Comparison of ENCODE assay signal across 8 cellular contexts in the genomic region with DNA sequence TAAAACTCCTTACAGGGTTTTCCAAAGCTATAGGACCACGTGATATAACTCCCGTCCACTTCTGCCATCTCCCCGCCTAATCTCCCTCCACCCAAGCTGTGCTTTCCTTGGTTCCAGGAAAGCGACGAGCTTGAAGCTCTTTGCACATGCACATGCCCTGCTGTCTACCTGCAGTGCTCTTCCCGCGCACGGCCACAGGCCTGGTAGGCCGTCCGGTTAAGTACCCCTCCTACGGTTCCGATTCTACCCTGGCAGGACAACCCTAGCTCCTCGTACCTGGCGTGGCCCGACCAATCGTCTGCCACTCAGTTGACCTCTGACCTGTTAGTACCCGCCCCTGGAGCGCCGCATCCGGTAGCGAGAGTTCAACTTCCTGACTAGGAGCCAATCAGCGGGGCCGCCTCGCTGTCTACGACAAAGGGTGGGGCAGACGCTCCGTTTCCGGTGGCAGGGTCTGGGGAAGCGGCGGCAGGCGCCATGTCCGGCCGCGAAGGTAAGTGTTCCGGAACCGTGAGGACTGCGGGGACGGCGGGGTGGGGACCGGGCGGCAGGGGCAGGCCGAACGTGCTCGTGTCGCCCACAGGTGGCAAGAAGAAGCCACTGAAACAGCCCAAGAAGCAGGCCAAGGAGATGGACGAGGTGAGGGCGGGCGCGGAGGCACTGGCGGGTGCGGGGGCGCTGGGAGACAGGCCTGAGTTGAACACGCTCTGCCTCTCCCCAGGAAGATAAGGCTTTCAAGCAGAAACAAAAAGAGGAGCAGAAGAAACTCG. TPM values are rescaled to one million over a fixed set of nuclear protein-coding genes. Genes with fewer than 3 reads are reported as not detected.
DNase-seq lines count a peak whose midpoint lies in the region; ATAC-seq, FAIRE-seq and TF ChIP-seq lines count a peak whose summit lies in the region.

TSS of gene CCDC51 (minus strand) at position 300 of the 770 bp plus-strand sequence. CDS start 4,991 bp downstream, outside the sequence.
TSS of gene TMA7 (plus strand) at position 438 of the 770 bp plus-strand sequence. CDS start at position 478, 40 bp downstream.

- peak within 1 kb of the TSS; percentile 65 to 99 (median 98) for H3K4me3 ChIP-seq in keratinocyte (ENCODE audit: control insufficient read depth in 2 of 3, extremely low read depth in 1 of 3, insufficient read depth in 2 of 3, low read depth in 1 of 3, low read length in 3 of 3)

- peaks cover 3% of the 10 kb centered on the region for H3K9me1 ChIP-seq in keratinocyte (ENCODE audit: control insufficient read depth, extremely low read depth, insufficient read depth, low read length)

- TF ChIP-seq POLR2A in GM19193 (IDR thresholded peaks at IDR 0.05; ENCODE audit: extremely low read depth, insufficient read depth, insufficient read length): peak; percentile 88

- peak within 1 kb of the TSS; percentile 90 for H3K4me2 ChIP-seq in keratinocyte (ENCODE audit: control insufficient read depth, extremely low read depth, insufficient read depth, low read depth, low read length)

- peaks cover 31% of the 10 kb centered on the region for H3K4me1 Mint-ChIP-seq in chondrocyte (ENCODE audit: low read depth)

- peaks cover 22% of the 10 kb centered on the region for H3K4me1 ChIP-seq in keratinocyte (ENCODE audit: control insufficient read depth, extremely low read depth, insufficient read depth, low read length)

- no peaks in the 10 kb centered on the region for H3K27me3 ChIP-seq in keratinocyte (ENCODE audit: control insufficient read depth, extremely low read depth, insufficient read depth, low read length)

- dilution Hi-C loops in keratinocyte (cut with MboI; ENCODE audit: extremely low pct_ligation_motif_present, low sequenced_read_pairs): loop anchor here (25.0 kb wide), 1 partner anchor 178 kb away; no protein-coding TSS in a partner anchor

- TF ChIP-seq CTCF in chondrocyte (IDR thresholded peaks at IDR 0.05) (peak; percentile 17), keratinocyte (optimal IDR thresholded peaks at IDR 0.05 in 1 of 3, IDR thresholded peaks at IDR 0.05 in 1 of 3, conservative IDR thresholded peaks at IDR 0.05 in 1 of 3; ENCODE audit: extremely low read depth in 1 of 3, insufficient read depth in 2 of 3, low read length in 3 of 3) (no peak)

- peak; percentile 97 for FAIRE-seq in keratinocyte (lab: Jason Lieb, UNC)

- H3K36me3 Mint-ChIP-seq in chondrocyte (ENCODE audit: low read depth): peaks cover 5% of the 10 kb centered on the region

- H3K4me3 Mint-ChIP-seq in chondrocyte (ENCODE audit: unreplicated experiment): peak within 1 kb of the TSS; percentile 92

- H3K27me3 Mint-ChIP-seq in chondrocyte (ENCODE audit: low read depth): no peaks in the 10 kb centered on the region

- peak within 1 kb of the TSS; percentile 99 for H2AFZ ChIP-seq in keratinocyte (ENCODE audit: control insufficient read depth, low read length)

- no peaks in the 10 kb centered on the region for H3K9me3 ChIP-seq in keratinocyte (ENCODE audit: control insufficient read depth, low read depth, low read length)

- peaks cover 38% of the 10 kb centered on the region for H3K79me2 ChIP-seq in keratinocyte (ENCODE audit: control insufficient read depth, insufficient read depth, low read length)

- DNase-seq in Ammon's horn (ENCODE audit: low spot score): peak; percentile 99
- DNase-seq in NCI-H510A treated with DMSO at 0.1 percent for 48 hours (lab: John Stamatoyannopoulos, UW): peak; percentile 87
- DNase-seq in activated CD4-positive, alpha-beta T cell treated with anti-CD3 and anti-CD28 coated beads for 24 hours (ENCODE audit: low read depth in 2 of 2): peak; percentile 96 to 98
- peak; percentile 99 for DNase-seq in chondrocyte (ENCODE audit: low spot score)
- DNase-seq in keratinocyte (ENCODE audit: low read depth, low spot score): peak; percentile 94
- peak; percentile 93 to 96 for DNase-seq in stimulated activated CD4-positive, alpha-beta T cell treated with anti-CD3 and anti-CD28 coated beads, Interleukin-15, amount 100 ng/mL, for 1 hour (ENCODE audit: low read depth in 1 of 2, low spot score in 1 of 2)

- H3K27ac ChIP-seq in keratinocyte (ENCODE audit: control insufficient read depth, insufficient read depth, low read length): peak within 1 kb of the TSS; percentile 88

- peaks cover 4% of the 10 kb centered on the region for H4K20me1 ChIP-seq in keratinocyte (ENCODE audit: control insufficient read depth, extremely low read depth, insufficient read depth, low read length)

- peak; percentile 88 for ATAC-seq in HG03439 (IDR thresholded peaks at IDR 0.05; ENCODE audit: unreplicated experiment)

- H3K9me3 Mint-ChIP-seq in chondrocyte (ENCODE audit: low read depth): no peaks in the 10 kb centered on the region

- H3K36me3 ChIP-seq in keratinocyte (ENCODE audit: control insufficient read depth in 2 of 2, extremely low read depth in 1 of 2, insufficient read depth in 2 of 2, low read length in 2 of 2): peaks cover 6 to 10% of the 10 kb centered on the region in 2 experiments

- H3K27ac Mint-ChIP-seq in chondrocyte (ENCODE audit: unreplicated experiment): peak within 1 kb of the TSS; percentile 93

- peak within 1 kb of the TSS; percentile 92 for H3K9ac ChIP-seq in keratinocyte (ENCODE audit: control insufficient read depth, extremely low read depth, insufficient read depth, low read length)

RNA-seq across cellular contexts. Expression of gene CCDC51, which starts in this region (rescaled TPM):
- 13.3 to 25.8 TPM (median 23.9 TPM) in 3 replicates for total RNA-seq in chondrocyte
- polyA plus RNA-seq in keratinocyte: 27.9 to 28.8 TPM (median 28.4 TPM) in 3 replicates
- polyA plus RNA-seq in keratinocyte (2011; ENCODE audit: low read depth): 13.6 TPM
- polyA plus RNA-seq in keratinocyte (2011; cell fraction: cytosol; rRNA removed): 18.9 and 21.4 TPM in 2 replicates
- 20.3 and 22.1 TPM in 2 replicates for polyA plus RNA-seq in keratinocyte (2011; cell fraction: nucleus; rRNA removed)
- polyA plus RNA-seq in keratinocyte (2012; ENCODE audit: low replicate concordance): 14.3 and 21.5 TPM in 2 replicates
- polyA minus RNA-seq in keratinocyte: 14.3 to 24.7 TPM (median 19.8 TPM) in 3 replicates
- 15.3 TPM for polyA minus RNA-seq in keratinocyte (2011; cell fraction: cytosol; rRNA and poly(A)+ RNA removed)
- 5.0 and 8.2 TPM in 2 replicates for polyA minus RNA-seq in keratinocyte (2011; cell fraction: nucleus; rRNA and poly(A)+ RNA removed)

RNA-seq across cellular contexts. Expression of gene TMA7, which starts in this region (rescaled TPM):
- total RNA-seq in chondrocyte: 184 to 243 TPM (median 184 TPM) in 3 replicates
- 190 to 418 TPM (median 306 TPM) in 3 replicates for polyA plus RNA-seq in keratinocyte
- polyA plus RNA-seq in keratinocyte (2011; ENCODE audit: low read depth): 59.2 TPM
- polyA plus RNA-seq in keratinocyte (2011; cell fraction: cytosol; rRNA removed): 291 and 312 TPM in 2 replicates
- polyA plus RNA-seq in keratinocyte (2011; cell fraction: nucleus; rRNA removed): 60.6 and 110 TPM in 2 replicates
- 311 and 566 TPM in 2 replicates for polyA plus RNA-seq in keratinocyte (2012; ENCODE audit: low replicate concordance)
- 2.3 to 21.0 TPM (median 11.6 TPM) in 3 replicates for polyA minus RNA-seq in keratinocyte
- polyA minus RNA-seq in keratinocyte (2011; cell fraction: cytosol; rRNA and poly(A)+ RNA removed): 84.6 TPM
- polyA minus RNA-seq in keratinocyte (2011; cell fraction: nucleus; rRNA and poly(A)+ RNA removed): 6.3 and 9.9 TPM in 2 replicates

Comparison
In these comparisons a context has a peak if more than half of its experiments do, and no peak if none do; other contexts are left out.
1. Peak in every context shown above with its lines: DNase-seq, ATAC-seq, H3K4me3 ChIP-seq and H3K27ac ChIP-seq.